ENCODE assay signal across 16 cellular contexts in the genomic region with DNA sequence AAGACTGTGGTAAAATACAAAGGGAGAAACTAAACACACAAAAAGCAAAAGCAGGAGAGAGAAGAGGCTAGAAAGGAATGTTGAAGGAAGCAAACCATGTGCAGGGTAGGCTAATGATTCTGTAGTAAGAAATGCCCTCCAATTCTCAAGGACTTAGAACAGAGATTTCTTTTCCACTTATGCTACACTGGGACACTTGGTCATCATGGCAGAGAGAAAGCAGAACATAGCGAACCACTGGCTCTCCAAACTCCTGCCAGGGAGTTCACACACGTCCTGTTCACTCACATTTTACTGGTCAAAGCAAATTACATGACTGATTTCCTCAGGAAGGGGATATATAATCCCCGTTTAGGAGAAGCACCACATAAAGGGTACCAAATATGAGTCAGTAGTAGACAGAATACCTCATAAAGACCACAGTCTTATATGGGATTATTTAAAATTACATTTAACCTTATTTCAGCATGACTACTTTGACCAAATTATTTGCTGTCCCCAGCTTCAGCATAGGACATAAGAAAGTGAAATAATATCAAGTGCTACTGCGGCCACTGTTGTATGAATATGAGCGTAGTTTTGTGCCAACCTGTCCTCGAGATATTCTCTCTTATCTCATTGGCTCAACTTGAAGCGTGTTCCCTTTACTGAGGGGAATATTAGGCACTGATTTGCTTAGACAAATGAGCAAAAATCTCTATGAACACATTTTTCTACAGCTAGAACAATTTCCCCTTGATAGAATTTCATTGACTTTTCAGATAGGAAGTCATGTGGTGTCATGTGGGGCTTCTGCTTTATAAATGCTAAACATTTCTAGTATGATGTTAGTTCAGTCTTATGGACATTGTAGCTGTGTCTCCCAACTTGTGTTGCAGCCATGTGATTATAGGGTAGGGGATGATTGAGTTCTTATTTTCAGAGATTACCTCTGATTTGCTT.
A peak's percentile ranks its signal among the peaks of the same experiment; 100 is the strongest.
DNase-seq lines count a peak whose midpoint lies in the region; ATAC-seq and TF ChIP-seq lines count a peak whose summit lies in the region.
"Had no signal": no experiment of that assay in that cellular context is flagged by ENCODE, and none has a peak within 500 bp of the region (broad histone marks: within the 10 kb centered on the region; RNA-seq: fewer than 3 reads in every experiment).

No MANE protein-coding gene starts in this region.

- POLR2A ChIA-PET in OCI-LY7 (lab: Charles Lee) = interaction anchor here (0.5 to 0.6 kb wide), 2 partner anchors 229 to 296 kb away, joined by 3 to 4 read pairs; no protein-coding TSS in a partner anchor

- TF ChIP-seq CTCF in left ventricle myocardium inferior (IDR thresholded peaks at IDR 0.05; ENCODE audit: borderline replicate concordance) (no peak), right atrium auricular region (IDR thresholded peaks at IDR 0.05) (no peak), OCI-LY7 (conservative IDR thresholded peaks at IDR 0.05; ENCODE audit: low read length) (no peak)

- H3K4me1 ChIP-seq in left ventricle myocardium inferior (peaks cover 5% of the 10 kb centered on the region), right atrium auricular region (no peaks in the 10 kb centered on the region), OCI-LY7 (ENCODE audit: insufficient read depth, low read length, poor library complexity, severe bottlenecking) (peaks cover 29% of the 10 kb centered on the region)

- H3K4me3 ChIP-seq in left ventricle myocardium inferior (no peak overlapping the region), right atrium auricular region (no peak overlapping the region), OCI-LY7 (ENCODE audit: low read depth, low read length, poor library complexity, severe bottlenecking) (no peak overlapping the region)

- H3K27ac ChIP-seq in left ventricle myocardium inferior (replicated peaks) (peak overlapping the region; percentile 52), right atrium auricular region (no peak overlapping the region), OCI-LY7 (ENCODE audit: low read depth, low read length, poor library complexity, severe bottlenecking) (no peak overlapping the region)
- H3K27ac ChIP-seq: KMS-11 had no signal

- H3K4me2 ChIP-seq in OCI-LY7 (ENCODE audit: low read length) = no peak overlapping the region
- H3K4me2 ChIP-seq: KMS-11 had no signal

- no TSS peak for BruUV-seq in OCI-LY7 (replicated peaks; lab: Mats Ljungman, UMichigan)

- H4K20me1 ChIP-seq in OCI-LY7 (ENCODE audit: insufficient read depth, low read length) = no peaks in the 10 kb centered on the region

- CTCF ChIA-PET in OCI-LY7 (lab: Charles Lee; ENCODE audit: unreplicated experiment) = no interaction called here

- H3K9me3 ChIP-seq in left ventricle myocardium inferior (replicated peaks) = no peaks in the 10 kb centered on the region
- no peaks in the 10 kb centered on the region for H3K9me3 ChIP-seq in right atrium auricular region
- no peaks in the 10 kb centered on the region for H3K9me3 ChIP-seq in OCI-LY7 (ENCODE audit: low read length)

- no peak for DNase-seq in left ventricle myocardium inferior
- no peak for DNase-seq in right atrium auricular region (ENCODE audit: low spot score)
- DNase-seq in OCI-LY7 (ENCODE audit: low spot score) = no peak
- peak; percentile 91 for DNase-seq in foreskin melanocyte
- no peak for DNase-seq in NCI-H82 treated with DMSO at 0.1 percent for 48 hours (lab: John Stamatoyannopoulos, UW; ENCODE audit: unreplicated experiment)
- no peak for DNase-seq in kidney glomerular epithelial cell (lab: John Stamatoyannopoulos, UW)
- DNase-seq: CD8-positive, alpha-beta memory T cell; GF-D8; H9; MM.1S; NCI-H1417 treated with DMSO at 0.1 percent for 48 hours; NCI-H2029; NCI-H524 had no signal

- H3K36me3 ChIP-seq in left ventricle myocardium inferior (no peaks in the 10 kb centered on the region), right atrium auricular region (no peaks in the 10 kb centered on the region), OCI-LY7 (ENCODE audit: insufficient read depth, low read length) (no peaks in the 10 kb centered on the region)

- peak overlapping the region; percentile 44 for H2AFZ ChIP-seq in OCI-LY7 (ENCODE audit: low read length)

- no peaks in the 10 kb centered on the region for H3K9me2 ChIP-seq in OCI-LY7 (ENCODE audit: insufficient read depth, low read length)

- ATAC-seq in GM19463 (IDR thresholded peaks at IDR 0.05; ENCODE audit: unreplicated experiment) = no peak
- ATAC-seq: SK-N-SH treated with all-trans-retinoic acid at 6 μM for 48 hours had no signal

- no peaks in the 10 kb centered on the region for H3K79me2 ChIP-seq in OCI-LY7 (ENCODE audit: insufficient read depth, low read depth, low read length)

- H3K27me3 ChIP-seq in left ventricle myocardium inferior (ENCODE audit: low read depth) (no peaks in the 10 kb centered on the region), right atrium auricular region (no peaks in the 10 kb centered on the region)

- intact Hi-C loops in left ventricle myocardium inferior (cut with micrococcal nuclease) (no loop called here), OCI-LY7 (cut with micrococcal nuclease; ENCODE audit: unreplicated experiment) (no loop called here)
